In the genomic region with DNA sequence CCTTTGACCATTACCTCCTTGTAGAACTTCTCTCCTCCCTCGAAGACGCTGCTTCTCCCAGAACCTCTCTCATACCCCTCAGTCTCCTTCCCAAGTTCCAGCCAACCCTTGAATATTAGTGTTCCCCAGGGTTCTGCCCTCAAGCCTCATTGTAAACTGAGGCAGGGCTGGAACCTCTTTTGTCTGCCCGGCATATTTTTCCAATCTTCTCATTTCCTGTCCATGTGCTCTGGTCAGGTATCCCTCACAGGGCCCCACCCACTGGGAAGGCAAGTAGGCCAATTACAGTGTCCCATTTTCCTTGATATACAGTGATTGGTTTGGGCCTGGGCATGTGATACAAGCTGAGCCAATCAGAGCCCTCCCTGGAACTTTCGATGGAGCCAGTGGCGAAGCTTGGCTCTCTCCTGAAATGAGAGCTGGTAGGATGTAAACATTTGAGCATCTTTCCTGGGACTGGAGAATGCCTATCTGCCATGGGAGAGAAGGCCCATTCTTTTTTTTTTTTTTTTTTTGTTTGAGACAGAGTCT, we compare ENCODE assay signal across 24 cellular contexts. TPM values are rescaled to one million over a fixed set of nuclear protein-coding genes. Genes with fewer than 3 reads are reported as not detected.
DNase-seq lines count a peak whose midpoint lies in the region; ATAC-seq, FAIRE-seq and TF ChIP-seq lines count a peak whose summit lies in the region.
"Had no signal": no experiment of that assay in that cellular context is flagged by ENCODE, and none has a peak within 500 bp of the region (broad histone marks: within the 10 kb centered on the region; RNA-seq: fewer than 3 reads in every experiment).

No MANE protein-coding gene starts in this region.

- no peaks in the 10 kb centered on the region for H3K79me2 ChIP-seq in HepG2 (ENCODE audit: insufficient read depth, low read length)
- H3K79me2 ChIP-seq: parathyroid adenoma had no signal

- TF ChIP-seq RAD21 in HepG2 (CRISPR knock-in tag; IDR thresholded peaks at IDR 0.05): no peak

- POLR2A ChIA-PET in HepG2 (lab: Yijun Ruan, JAX): no interaction called here
- POLR2A ChIA-PET in activated naive CD8-positive, alpha-beta T cell treated with anti-CD3 and anti-CD28 coated beads, Interleukin-2, amount 10 ng/mL, durations not matched to agents 7 days and 5 days (lab: Charles Lee): interaction anchor here (0.9 to 1.0 kb wide), 2 partner anchors 14 to 16 kb away, joined by 4 to 5 read pairs; no protein-coding TSS in a partner anchor

- H3K27me3 ChIP-seq in HepG2 (ENCODE audit: control insufficient read depth in 1 of 2, insufficient read depth in 2 of 2, low read length in 2 of 2): peaks cover 16 to 61% of the 10 kb centered on the region in 2 experiments
- H3K27me3 ChIP-seq in right lobe of liver: no peaks in the 10 kb centered on the region
- H3K27me3 ChIP-seq in testis: no peaks in the 10 kb centered on the region

- intact Hi-C loops in HepG2 (cut with micrococcal nuclease; ENCODE audit: unreplicated experiment) (no loop called here), right lobe of liver (cut with DNase I) (no loop called here), testis (cut with DNase I; ENCODE audit: low total_unique reads) (no loop called here)

- no peaks in the 10 kb centered on the region for H3K9me3 Mint-ChIP-seq in activated naive CD8-positive, alpha-beta T cell treated with anti-CD3 and anti-CD28 coated beads, Interleukin-2, amount 10 ng/mL, durations not matched to agents 7 days and 5 days
- no peaks in the 10 kb centered on the region for H3K9me3 Mint-ChIP-seq in progenitor cell of endocrine pancreas (ENCODE audit: low read depth)
- H3K9me3 Mint-ChIP-seq: natural killer cell had no signal

- H3K4me1 Mint-ChIP-seq in activated naive CD8-positive, alpha-beta T cell treated with anti-CD3 and anti-CD28 coated beads, Interleukin-2, amount 10 ng/mL, durations not matched to agents 7 days and 5 days: peaks cover 72% of the 10 kb centered on the region
- H3K4me1 Mint-ChIP-seq in progenitor cell of endocrine pancreas (ENCODE audit: low read depth): peaks cover 13% of the 10 kb centered on the region

- H3K4me1 ChIP-seq in HepG2 (ENCODE audit: insufficient read depth, low read length) (peaks cover 9% of the 10 kb centered on the region), right lobe of liver (no peaks in the 10 kb centered on the region), testis (peaks cover 3% of the 10 kb centered on the region)
- H3K4me1 ChIP-seq: parathyroid adenoma had no signal

- H3K4me3 Mint-ChIP-seq in activated naive CD8-positive, alpha-beta T cell treated with anti-CD3 and anti-CD28 coated beads, Interleukin-2, amount 10 ng/mL, durations not matched to agents 7 days and 5 days: no peak overlapping the region
- no peak overlapping the region for H3K4me3 Mint-ChIP-seq in progenitor cell of endocrine pancreas (ENCODE audit: low read depth)
- H3K4me3 Mint-ChIP-seq: natural killer cell had no signal

- no peaks in the 10 kb centered on the region for H4K20me1 ChIP-seq in HepG2 (ENCODE audit: insufficient read depth, low read length)

- no peak for FAIRE-seq in HepG2 (lab: Jason Lieb, UNC)
- FAIRE-seq: kidney had no signal

- ATAC-seq in HepG2 (no peak), right lobe of liver (no peak)
- no peak for ATAC-seq in activated naive CD8-positive, alpha-beta T cell treated with anti-CD3 and anti-CD28 coated beads, Interleukin-2, amount 10 ng/mL, durations not matched to agents 7 days and 5 days (ENCODE audit: low read depth)
- ATAC-seq: natural killer cell had no signal

- CTCF ChIA-PET in HepG2 (lab: Yijun Ruan, JAX; ENCODE audit: low intra/inter-chr PET ratio, low total read pairs): no interaction called here

- no peak overlapping the region for H3K4me2 ChIP-seq in HepG2 (ENCODE audit: low read depth, low read length)

- DNase-seq in DMS 273 (lab: John Stamatoyannopoulos, UW; ENCODE audit: unreplicated experiment) (peak; percentile 31), DMS 273 treated with DMSO at 0.1 percent for 48 hours (lab: John Stamatoyannopoulos, UW) (no peak), HepG2 (ENCODE audit: low spot score) (no peak), right lobe of liver (no peak), testis (peak; percentile 47), progenitor cell of endocrine pancreas (ENCODE audit: low spot score, unreplicated experiment) (no peak)
- DNase-seq in activated naive CD8-positive, alpha-beta T cell treated with anti-CD3 and anti-CD28 coated beads, Interleukin-2, amount 10 ng/mL, durations not matched to agents 7 days and 5 days: no peak
- no peak for DNase-seq in activated CD8-positive, alpha-beta memory T cell treated with anti-CD3 and anti-CD28 coated beads, Interleukin-2, amount 50 U/mL, for 48 hours
- DNase-seq: activated T-cell treated with anti-CD3 and anti-CD28 coated beads, Interleukin-2, amount 50 U/mL, for 48 hours; amygdala; dermis blood vessel endothelial cell; DMS79; HCEC 1CT; hypothalamus; kidney; mammary epithelial cell; MM.1S; natural killer cell; NCI-H146; NCI-H345; sigmoid colon had no signal

- H3K4me3 ChIP-seq in HepG2 (replicated peaks in 1 of 3; ENCODE audit: insufficient read depth in 1 of 3, low read depth in 2 of 3, low read length in 3 of 3): no peak overlapping the region
- H3K4me3 ChIP-seq in right lobe of liver: no peak overlapping the region
- H3K4me3 ChIP-seq in testis: no peak overlapping the region
- H3K4me3 ChIP-seq: cardiac muscle cell, sigmoid colon had no signal

- no peak overlapping the region for H2AFZ ChIP-seq in HepG2 (ENCODE audit: low read length)
- H2AFZ ChIP-seq: parathyroid adenoma had no signal

- TF ChIP-seq CTCF in HepG2 (CRISPR knock-in tag; IDR thresholded peaks at IDR 0.05): no peak
- TF ChIP-seq CTCF in right lobe of liver (IDR thresholded peaks at IDR 0.05): no peak
- TF ChIP-seq CTCF in testis (IDR thresholded peaks at IDR 0.05): no peak
- no peak for TF ChIP-seq CTCF in progenitor cell of endocrine pancreas (IDR thresholded peaks at IDR 0.05; ENCODE audit: unreplicated experiment)

- BruUV-seq in HepG2 (replicated peaks; lab: Mats Ljungman, UMichigan): no TSS peak

- TF ChIP-seq POLR2A in HepG2 (IDR thresholded peaks at IDR 0.05; ENCODE audit: insufficient read depth in 1 of 2, low read depth in 2 of 2, low read length in 2 of 2) (no peak), right lobe of liver (IDR thresholded peaks at IDR 0.05) (no peak), testis (IDR thresholded peaks at IDR 0.05) (no peak)

- TF ChIP-seq EP300 in HepG2 (IDR thresholded peaks at IDR 0.05; ENCODE audit: low read depth in 2 of 2, low read length in 2 of 2) (no peak), HepG2 (CRISPR knock-in tag; IDR thresholded peaks at IDR 0.05; ENCODE audit: borderline replicate concordance) (no peak)

- peak overlapping the region; percentile 12 for H3K27ac Mint-ChIP-seq in activated naive CD8-positive, alpha-beta T cell treated with anti-CD3 and anti-CD28 coated beads, Interleukin-2, amount 10 ng/mL, durations not matched to agents 7 days and 5 days
- H3K27ac Mint-ChIP-seq in progenitor cell of endocrine pancreas: no peak overlapping the region
- H3K27ac Mint-ChIP-seq: natural killer cell had no signal

- no peak overlapping the region for H3K9ac ChIP-seq in HepG2 (ENCODE audit: insufficient read depth, low read depth, low read length)
- H3K9ac ChIP-seq: parathyroid adenoma had no signal

- H3K36me3 Mint-ChIP-seq in activated naive CD8-positive, alpha-beta T cell treated with anti-CD3 and anti-CD28 coated beads, Interleukin-2, amount 10 ng/mL, durations not matched to agents 7 days and 5 days: peaks cover 3% of the 10 kb centered on the region
- no peaks in the 10 kb centered on the region for H3K36me3 Mint-ChIP-seq in progenitor cell of endocrine pancreas (ENCODE audit: insufficient read depth)
- H3K36me3 Mint-ChIP-seq: natural killer cell had no signal

- in situ Hi-C loops in HepG2 (cut with HindIII; ENCODE audit: extremely low pct_ligation_motif_present, low pct_unique_long_range_greater_than_20kb): no loop called here

- H3K27ac ChIP-seq in HepG2 (ENCODE audit: extremely low read length, insufficient read depth, low read length) (no peak overlapping the region), right lobe of liver (no peak overlapping the region), testis (no peak overlapping the region)
- H3K27ac ChIP-seq: 22Rv1, cardiac muscle cell, parathyroid adenoma, sigmoid colon had no signal

- H3K36me3 ChIP-seq in HepG2 (replicated peaks in 1 of 2; ENCODE audit: control insufficient read depth in 1 of 2, insufficient read depth in 2 of 2, low read length in 2 of 2) (no peaks in the 10 kb centered on the region), right lobe of liver (no peaks in the 10 kb centered on the region), testis (ENCODE audit: low read depth, missing control alignments) (no peaks in the 10 kb centered on the region)
- H3K36me3 ChIP-seq: cardiac muscle cell, sigmoid colon had no signal

- H3K9me3 ChIP-seq in HepG2 (ENCODE audit: low read length): no peaks in the 10 kb centered on the region
- H3K9me3 ChIP-seq in right lobe of liver: no peaks in the 10 kb centered on the region
- no peaks in the 10 kb centered on the region for H3K9me3 ChIP-seq in testis
- H3K9me3 ChIP-seq: sigmoid colon had no signal

- no peaks in the 10 kb centered on the region for H3K27me3 Mint-ChIP-seq in activated naive CD8-positive, alpha-beta T cell treated with anti-CD3 and anti-CD28 coated beads, Interleukin-2, amount 10 ng/mL, durations not matched to agents 7 days and 5 days
- H3K27me3 Mint-ChIP-seq in progenitor cell of endocrine pancreas: peaks cover 27% of the 10 kb centered on the region

- WGBS in HepG2 (ENCODE audit: low lambda C conversion rate): 66% methylated on average over 5 of the region's 5 CpGs
- WGBS in right lobe of liver (ENCODE audit: insufficient coverage, low coverage, low lambda C conversion rate, missing lambda C conversion rate): 96% methylated on average over 4 of the region's 5 CpGs
- WGBS in testis, 2 donors: 69 to 79% methylated on average over 5 of the region's 5 CpGs

RNA-seq across cellular contexts. Expression of gene ID3, which starts 57.1 kb away (rescaled TPM):
- total RNA-seq in HepG2 (2016; rRNA removed; fragmentation: Illumina TruSeq; extraction: Trizol) (67.8 and 115 TPM in 2 replicates), right lobe of liver (10 to 100 TPM; 12.7 to 44.6 (median 27.0) TPM), testis (10 to 100 TPM; 27.2 to 34.5 TPM), progenitor cell of endocrine pancreas (420 and 434 TPM in 2 replicates)
- 119 and 126 TPM in 2 replicates for total RNA-seq in HepG2 (2016; cell fraction: cytosol; rRNA removed; fragmentation: Illumina TruSeq; extraction: Trizol; ENCODE audit: low read depth)
- total RNA-seq in HepG2 (2016; cell fraction: insoluble cytoplasmic fraction; rRNA removed; fragmentation: Illumina TruSeq; extraction: Trizol): 65.6 and 120 TPM in 2 replicates
- 79.8 and 82.4 TPM in 2 replicates for total RNA-seq in HepG2 (2016; cell fraction: membrane; rRNA removed; fragmentation: Illumina TruSeq; extraction: Trizol)
- total RNA-seq in HepG2 (2016; cell fraction: nucleus; rRNA removed; fragmentation: Illumina TruSeq; extraction: Trizol): 82.3 and 85.6 TPM in 2 replicates
- polyA plus RNA-seq in HepG2 (2011; rRNA removed) (34.9 and 64.8 TPM in 2 replicates), testis (ENCODE audit: insufficient read depth, low read depth, low replicate concordance) (24.5 TPM)
- polyA plus RNA-seq in HepG2 (2011; cell fraction: cytosol; rRNA removed): 40.3 and 106 TPM in 2 replicates
- polyA plus RNA-seq in HepG2 (2011; cell fraction: nucleus; rRNA removed): 50.4 and 124 TPM in 2 replicates
- polyA plus RNA-seq in HepG2 (2012): 19.1 and 19.4 TPM in 2 replicates
- polyA plus RNA-seq in HepG2 (2016; cell fraction: cytosol; fragmentation: Illumina TruSeq; extraction: Trizol; ENCODE audit: low read depth): 19.4 and 20.9 TPM in 2 replicates
- polyA plus RNA-seq in HepG2 (2016; cell fraction: insoluble cytoplasmic fraction; fragmentation: Illumina TruSeq; extraction: Trizol; ENCODE audit: low read depth): 67.3 and 67.6 TPM in 2 replicates
- polyA plus RNA-seq in HepG2 (2016; cell fraction: membrane; fragmentation: Illumina TruSeq; extraction: Trizol; ENCODE audit: low read depth): 27.8 and 28.9 TPM in 2 replicates
- polyA plus RNA-seq in HepG2 (2016; cell fraction: nucleus; fragmentation: Illumina TruSeq; extraction: Trizol; ENCODE audit: insufficient read depth, low read depth): 106 and 110 TPM in 2 replicates
- polyA minus RNA-seq in HepG2 (2011; rRNA and poly(A)+ RNA removed; ENCODE audit: low replicate concordance): 66.2 and 315 TPM in 2 replicates
- 18.4 and 43.5 TPM in 2 replicates for polyA minus RNA-seq in HepG2 (2011; cell fraction: cytosol; rRNA and poly(A)+ RNA removed)
- polyA minus RNA-seq in HepG2 (2011; cell fraction: nucleus; rRNA and poly(A)+ RNA removed): 53.5 and 115 TPM in 2 replicates
- 10 to 100 TPM; 44.0 to 51.1 TPM for total RNA-seq in activated naive CD8-positive, alpha-beta T cell treated with anti-CD3 and anti-CD28 coated beads, Interleukin-2, amount 10 ng/mL, durations not matched to agents 7 days and 5 days

Comparison
In these comparisons a context has a peak if more than half of its experiments do, and no peak if none do; other contexts are left out.
1. DNase-seq: peak in DMS 273 (single experiment) and testis (single experiment); none in DMS 273 treated with DMSO at 0.1 percent for 48 hours (single experiment), HepG2 (single experiment), right lobe of liver (0 of 3), activated naive CD8-positive, alpha-beta T cell treated with anti-CD3 and anti-CD28 coated beads, Interleukin-2, amount 10 ng/mL, durations not matched to agents 7 days and 5 days (single experiment), progenitor cell of endocrine pancreas (single experiment) and activated CD8-positive, alpha-beta memory T cell treated with anti-CD3 and anti-CD28 coated beads, Interleukin-2, amount 50 U/mL, for 48 hours (single experiment).